14 cellular contexts compared by ENCODE assay signal in the genomic region with DNA sequence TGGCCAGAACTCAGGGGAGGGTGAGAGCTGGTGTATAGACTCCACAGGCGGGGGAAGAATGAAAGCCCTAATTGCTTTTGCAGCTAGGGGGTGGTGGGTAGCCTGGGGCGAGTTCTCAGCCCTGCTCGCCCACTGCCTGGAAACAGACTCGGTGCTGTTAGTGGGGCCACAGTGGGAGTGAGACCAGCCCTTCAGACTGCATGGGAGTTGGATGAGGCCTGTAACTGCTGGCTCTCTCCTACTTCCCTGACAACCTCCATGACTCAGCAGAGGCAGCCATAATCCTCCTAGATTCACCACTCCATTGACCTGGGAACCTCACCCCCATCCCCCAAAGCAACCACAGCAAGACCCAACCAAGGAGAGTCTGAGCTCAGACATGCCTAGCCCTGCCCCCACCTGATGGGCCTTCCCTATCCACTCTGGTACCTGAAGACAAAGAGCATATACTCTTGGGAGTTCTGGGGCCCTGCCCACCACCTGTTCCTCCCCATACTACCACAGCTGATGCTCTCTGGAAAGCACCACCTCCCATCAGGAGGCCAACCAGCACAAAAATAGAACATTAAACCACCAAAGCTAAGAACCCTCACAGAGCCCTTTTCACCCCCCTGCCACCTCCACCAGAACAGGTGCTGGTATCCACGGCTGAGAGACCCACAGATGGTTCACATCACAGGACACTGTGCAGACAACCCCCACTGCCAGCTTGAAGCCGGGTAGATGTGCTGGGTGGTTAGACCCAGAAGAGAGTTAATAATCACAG.
DNase-seq lines count a peak whose midpoint lies in the region; ATAC-seq lines count a peak whose summit lies in the region.
"Had no signal": no experiment of that assay in that cellular context is flagged by ENCODE, and none has a peak within 500 bp of the region (broad histone marks: within the 10 kb centered on the region; RNA-seq: fewer than 3 reads in every experiment).

No MANE protein-coding gene starts in this region.

- H3K9me3 Mint-ChIP-seq in CD4-positive, alpha-beta memory T cell = peaks cover 0 to 12% (median 3%) of the 10 kb centered on the region in 8 donors

- H3K27ac ChIP-seq in CD4-positive, alpha-beta memory T cell (ENCODE audit: low read depth, low read length) = no peak overlapping the region
- H3K27ac ChIP-seq: cardiac muscle cell, epithelial cell of prostate had no signal

- intact Hi-C loops in CD4-positive, alpha-beta memory T cell (cut with micrococcal nuclease) = no loop called here
- intact Hi-C loops in Right ventricle myocardium superior (cut with DNase I) = no loop called here

- H3K27me3 ChIP-seq in CD4-positive, alpha-beta memory T cell (ENCODE audit: insufficient read depth, low read length) = no peaks in the 10 kb centered on the region
- H3K27me3 ChIP-seq: cardiac muscle cell had no signal

- DNase-seq in NCI-H2107 (lab: John Stamatoyannopoulos, UW) = peak; percentile 54
- DNase-seq in mesenteric fat pad (ENCODE audit: low spot score) = peak; percentile 37
- no peak for DNase-seq in CD4-positive, alpha-beta memory T cell
- no peak for DNase-seq in DMS114 treated with DMSO at 0.1 percent for 48 hours (lab: John Stamatoyannopoulos, UW; ENCODE audit: unreplicated experiment)
- DNase-seq in Right ventricle myocardium superior = no peak
- DNase-seq: activated CD4-positive, CD25-positive, alpha-beta regulatory T cell treated with anti-CD3 and anti-CD28 coated beads, Interleukin-2, amount 50 U/mL, for 72 hours; mesendoderm; NCI-H510A; stimulated activated CD4-positive, alpha-beta T cell treated with anti-CD3 and anti-CD28 coated beads, Interleukin-4, amount 100 ng/mL, for 24 hours had no signal

- no peaks in the 10 kb centered on the region for H3K27me3 Mint-ChIP-seq in CD4-positive, alpha-beta memory T cell

- no peak overlapping the region for H3K27ac Mint-ChIP-seq in CD4-positive, alpha-beta memory T cell

- no peaks in the 10 kb centered on the region for H3K4me1 ChIP-seq in CD4-positive, alpha-beta memory T cell (ENCODE audit: insufficient read depth, low read length)

- ATAC-seq in GM18870 (IDR thresholded peaks at IDR 0.05; ENCODE audit: unreplicated experiment) = peak; percentile 63
- peak; percentile 69 for ATAC-seq in HG02678 (IDR thresholded peaks at IDR 0.05; ENCODE audit: unreplicated experiment)
- ATAC-seq in HG02973 (IDR thresholded peaks at IDR 0.05; ENCODE audit: unreplicated experiment) = no peak
- ATAC-seq in Right ventricle myocardium superior (ENCODE audit: poor library complexity) = no peak

- peaks cover 0 to 5% (median 0%) of the 10 kb centered on the region in 4 donors for H3K4me1 Mint-ChIP-seq in CD4-positive, alpha-beta memory T cell

- no peaks in the 10 kb centered on the region for H3K36me3 ChIP-seq in CD4-positive, alpha-beta memory T cell (ENCODE audit: insufficient read depth, low read length)
- H3K36me3 ChIP-seq: cardiac muscle cell had no signal

- POLR2A ChIA-PET in CD4-positive, alpha-beta memory T cell (lab: Charles Lee; ENCODE audit: partially characterized antibody) = no interaction called here

- CTCF ChIA-PET in CD4-positive, alpha-beta memory T cell (lab: Charles Lee; ENCODE audit: partially characterized antibody) = no interaction called here

- peaks cover 6 to 50% of the 10 kb centered on the region in 2 donors for H3K36me3 Mint-ChIP-seq in CD4-positive, alpha-beta memory T cell

- no peak overlapping the region for H3K4me3 ChIP-seq in CD4-positive, alpha-beta memory T cell (ENCODE audit: low read length in 2 of 2)
- H3K4me3 ChIP-seq: cardiac muscle cell had no signal

- H3K9me3 ChIP-seq in CD4-positive, alpha-beta memory T cell (ENCODE audit: control insufficient read depth in 1 of 2, low read length in 2 of 2) = no peaks in the 10 kb centered on the region

- no peak overlapping the region for H3K4me3 Mint-ChIP-seq in CD4-positive, alpha-beta memory T cell

Comparison
In these comparisons a context has a peak if more than half of its experiments do, and no peak if none do; other contexts are left out.
1. ATAC-seq: peak in GM18870 (single experiment) and HG02678 (single experiment); none in HG02973 (single experiment) and Right ventricle myocardium superior (single experiment).
2. DNase-seq: peak in NCI-H2107 (single experiment) and mesenteric fat pad (single experiment); none in CD4-positive, alpha-beta memory T cell (0 of 5), DMS114 treated with DMSO at 0.1 percent for 48 hours (single experiment) and Right ventricle myocardium superior (single experiment).